28 cellular contexts compared by ENCODE assay signal in the genomic region with DNA sequence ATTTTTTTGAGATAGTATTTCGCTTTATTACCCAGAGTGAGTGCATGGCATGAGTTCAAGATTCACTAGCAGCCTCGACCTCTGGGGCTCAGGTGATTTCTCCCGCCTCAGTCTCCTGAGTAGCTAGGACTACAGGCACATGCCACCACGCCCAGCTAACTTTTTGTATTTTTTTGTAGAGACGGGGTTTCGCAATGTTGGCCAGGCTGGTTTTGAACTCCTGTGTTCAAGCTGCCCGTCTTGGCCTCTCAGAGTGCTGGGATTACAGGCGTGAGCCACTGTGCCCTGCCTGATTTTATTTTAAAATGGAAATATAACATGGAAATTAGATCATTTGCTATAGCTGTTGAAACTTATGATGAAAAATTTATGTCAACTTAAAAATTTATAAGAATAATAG.
"Had no signal": no experiment of that assay in that cellular context is flagged by ENCODE, and none has a peak within 500 bp of the region (broad histone marks: within the 10 kb centered on the region; RNA-seq: fewer than 3 reads in every experiment).

No MANE protein-coding gene starts in this region.

- DNase-seq: colonic mucosa; cortex of kidney; effector CD8-positive, alpha-beta T cell; effector memory CD8-positive, alpha-beta T cell; endodermal cell; erythroblast; esophagus squamous epithelium; foreskin fibroblast; foreskin melanocyte; gastrocnemius medialis; glutamatergic neuron; head of caudate nucleus; heart right ventricle; hippocampal formation; left cardiac atrium; left lung; left ventricle myocardium superior; lower lobe of right lung; mesenchymal stem cell; mucosa of descending colon; naive B cell had no signal

- FAIRE-seq: endometrium, islet of Langerhans, keratinocyte had no signal

- H3K4me3 ChIP-seq: colonic mucosa, esophagus squamous epithelium, gastrocnemius medialis, heart right ventricle, left lung, lower lobe of right lung, mucosa of descending colon had no signal

- H3K27ac ChIP-seq: colonic mucosa, epithelial cell of prostate, esophagus squamous epithelium, gastrocnemius medialis, heart right ventricle, left lung, lower lobe of right lung had no signal

- H3K27me3 ChIP-seq: colonic mucosa, esophagus squamous epithelium, gastrocnemius medialis, heart right ventricle, left lung had no signal

- H3K9me3 Mint-ChIP-seq: dendritic cell treated with granulocyte-macrophage colony-stimulating factor and Interleukin-4, amounts not matched to agents 40 ng/mL and 50 ng/mL, for 4 days; effector memory CD8-positive, alpha-beta T cell had no signal

- ATAC-seq: effector memory CD8-positive, alpha-beta T cell; esophagus mucosa; gastrocnemius medialis; heart right ventricle; left cardiac atrium; left lung; left ventricle myocardium superior; lower lobe of right lung; mucosa of descending colon had no signal

- H3K27ac Mint-ChIP-seq: dendritic cell treated with granulocyte-macrophage colony-stimulating factor and Interleukin-4, amounts not matched to agents 40 ng/mL and 50 ng/mL, for 4 days; effector memory CD8-positive, alpha-beta T cell; endodermal cell; mesothelial cell of epicardium; naive B cell had no signal

- H3K4me1 ChIP-seq: colonic mucosa, esophagus squamous epithelium, gastrocnemius medialis, left lung, lower lobe of right lung had no signal

- H3K9me3 ChIP-seq: colonic mucosa, esophagus squamous epithelium, gastrocnemius medialis, left lung, lower lobe of right lung, mucosa of descending colon had no signal

- H3K4me3 Mint-ChIP-seq: dendritic cell treated with granulocyte-macrophage colony-stimulating factor and Interleukin-4, amounts not matched to agents 40 ng/mL and 50 ng/mL, for 4 days; effector memory CD8-positive, alpha-beta T cell; endodermal cell; mesothelial cell of epicardium; naive B cell had no signal

- H3K27me3 Mint-ChIP-seq: dendritic cell treated with granulocyte-macrophage colony-stimulating factor and Interleukin-4, amounts not matched to agents 40 ng/mL and 50 ng/mL, for 4 days; effector memory CD8-positive, alpha-beta T cell; naive B cell had no signal

- H3K4me1 Mint-ChIP-seq: mesothelial cell of epicardium, naive B cell had no signal
